In the genomic region with DNA sequence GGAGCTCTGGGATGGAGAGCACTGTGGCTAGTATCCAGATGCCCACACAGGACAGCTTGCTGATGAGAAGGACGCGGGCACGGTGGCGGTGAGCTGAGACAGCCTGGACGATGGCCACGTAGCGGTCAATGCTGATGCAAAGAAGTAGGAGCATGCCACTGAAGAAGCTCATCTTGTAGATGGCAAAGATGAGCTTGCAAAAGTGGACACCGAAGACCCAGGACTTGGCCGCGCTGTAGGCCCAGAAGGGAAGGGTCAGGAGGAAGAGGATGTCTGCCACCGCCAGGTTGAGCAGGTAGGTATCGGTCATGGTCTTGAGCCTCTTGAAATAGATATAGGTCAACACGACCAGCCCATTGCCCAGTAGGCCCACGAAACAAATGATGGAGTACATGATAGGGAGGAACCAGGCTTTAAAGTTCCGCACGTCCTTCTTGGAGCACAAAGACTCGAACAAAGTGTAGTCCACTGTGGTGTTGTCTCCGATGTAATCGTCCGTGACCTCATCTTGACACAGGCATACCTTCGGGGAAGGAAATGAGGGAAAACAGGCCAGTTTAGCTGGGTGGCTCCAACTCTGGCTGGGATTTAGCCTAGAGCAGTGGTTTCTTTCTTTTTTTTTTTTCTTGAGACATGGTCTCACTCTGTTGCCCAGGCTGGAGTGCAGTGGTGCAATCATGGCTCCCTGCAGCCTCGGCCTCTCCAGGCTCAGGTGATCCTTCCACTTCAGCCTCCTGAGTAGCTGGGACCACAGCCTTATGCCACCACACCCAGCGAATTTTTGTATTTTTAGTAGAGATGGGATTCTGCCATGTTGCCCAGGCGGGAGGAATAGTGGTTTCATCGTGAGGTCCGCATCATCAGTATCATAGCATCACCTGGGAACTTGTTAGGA, we compare ENCODE assay signal across 11 cellular contexts. TPM values are rescaled to one million over a fixed set of nuclear protein-coding genes. Genes with fewer than 3 reads are reported as not detected.
DNase-seq lines count a peak whose midpoint lies in the region; ATAC-seq and TF ChIP-seq lines count a peak whose summit lies in the region.
"Had no signal": no experiment of that assay in that cellular context is flagged by ENCODE, and none has a peak within 500 bp of the region (broad histone marks: within the 10 kb centered on the region; RNA-seq: fewer than 3 reads in every experiment).

No MANE protein-coding gene starts in this region.

- H3K27me3 ChIP-seq in CD4-positive, alpha-beta memory T cell (ENCODE audit: insufficient read depth, low read length) = no peaks in the 10 kb centered on the region
- H3K27me3 ChIP-seq in H7 (ENCODE audit: control insufficient read depth, insufficient read depth, low read length) (peaks cover 2% of the 10 kb centered on the region; the same call in 1 of the 2 replicates), neural progenitor cell (no peaks in the 10 kb centered on the region)
- H3K27me3 ChIP-seq: ascending aorta had no signal

- H4K20me1 ChIP-seq in neural progenitor cell (ENCODE audit: low read depth) = no peaks in the 10 kb centered on the region

- intact Hi-C loops in CD4-positive, alpha-beta memory T cell (cut with micrococcal nuclease) = no loop called here
- intact Hi-C loops in sciatic nerve (cut with DNase I) = loop anchor here (10.0 kb wide), 2 partner anchors 121 to 251 kb away; a partner anchor contains a TSS

- no peaks in the 10 kb centered on the region for H3K9me3 ChIP-seq in CD4-positive, alpha-beta memory T cell (ENCODE audit: control insufficient read depth in 1 of 2, low read length in 2 of 2)
- H3K9me3 ChIP-seq in neural progenitor cell (ENCODE audit: low read depth) = no peaks in the 10 kb centered on the region
- H3K9me3 ChIP-seq: ascending aorta had no signal

- H3K4me2 ChIP-seq in neural progenitor cell = no peak overlapping the region

- DNase-seq in CD4-positive, alpha-beta memory T cell = peak in 1 of 5 donors; percentile 33
- peak; percentile 16 for DNase-seq in H7
- DNase-seq in sciatic nerve (ENCODE audit: low spot score) = peak; percentile 56
- no peak for DNase-seq in neural progenitor cell (ENCODE audit: low spot score)
- no peak for DNase-seq in effector CD4-positive, alpha-beta T cell
- DNase-seq in NCI-H748 (lab: John Stamatoyannopoulos, UW; ENCODE audit: unreplicated experiment) = no peak
- DNase-seq: NCI-H1930 had no signal

- no peak overlapping the region for H2AFZ ChIP-seq in neural progenitor cell (replicated peaks)

- no peak overlapping the region for H3K9ac ChIP-seq in neural progenitor cell

- peaks cover 54 to 99% (median 81%) of the 10 kb centered on the region in 4 donors for H3K4me1 Mint-ChIP-seq in CD4-positive, alpha-beta memory T cell
- peaks cover 48% of the 10 kb centered on the region for H3K4me1 Mint-ChIP-seq in neural progenitor cell

- ATAC-seq in sciatic nerve (no peak), GM21360 (IDR thresholded peaks at IDR 0.05; ENCODE audit: unreplicated experiment) (no peak)

- H3K27ac ChIP-seq in CD4-positive, alpha-beta memory T cell (ENCODE audit: low read depth, low read length) = no peak overlapping the region
- H3K27ac ChIP-seq in cingulate gyrus (ENCODE audit: low read depth, low read length) (peak overlapping the region; percentile 8), neural progenitor cell (no peak overlapping the region)

- H3K4me3 ChIP-seq in CD4-positive, alpha-beta memory T cell (ENCODE audit: low read length in 2 of 2) = no peak overlapping the region
- H3K4me3 ChIP-seq in H7 (ENCODE audit: insufficient read depth, low read depth, low read length) (no peak overlapping the region), neural progenitor cell (no peak overlapping the region)
- H3K4me3 ChIP-seq: ascending aorta had no signal

- H3F3A ChIP-seq in neural progenitor cell (ENCODE audit: low read depth) = no peaks in the 10 kb centered on the region

- H3K36me3 ChIP-seq in CD4-positive, alpha-beta memory T cell (ENCODE audit: insufficient read depth, low read length) = peaks cover 76% of the 10 kb centered on the region
- no peaks in the 10 kb centered on the region for H3K36me3 ChIP-seq in H7 (replicated peaks; ENCODE audit: control insufficient read depth, insufficient read depth, low read length)
- H3K36me3 ChIP-seq in neural progenitor cell = no peaks in the 10 kb centered on the region
- H3K36me3 ChIP-seq: ascending aorta had no signal

- no peaks in the 10 kb centered on the region for H3K27me3 Mint-ChIP-seq in CD4-positive, alpha-beta memory T cell
- H3K27me3 Mint-ChIP-seq in neural progenitor cell (ENCODE audit: insufficient read depth, low read depth) = peaks cover 5% of the 10 kb centered on the region

- peaks cover 0 to 2% (median 0%) of the 10 kb centered on the region in 8 donors for H3K9me3 Mint-ChIP-seq in CD4-positive, alpha-beta memory T cell
- H3K9me3 Mint-ChIP-seq in neural progenitor cell = no peaks in the 10 kb centered on the region

- H3K27ac Mint-ChIP-seq in CD4-positive, alpha-beta memory T cell = peak overlapping the region; percentile 61 to 93 (median 89)
- no peak overlapping the region for H3K27ac Mint-ChIP-seq in neural progenitor cell

- no peak for TF ChIP-seq CTCF in neural progenitor cell (IDR thresholded peaks at IDR 0.05)

- H3K79me2 ChIP-seq in neural progenitor cell (ENCODE audit: low read depth) = no peaks in the 10 kb centered on the region

- CTCF ChIA-PET in CD4-positive, alpha-beta memory T cell (lab: Charles Lee; ENCODE audit: partially characterized antibody) = interaction anchor here (0.8 to 19.3 kb wide), 12 partner anchors 8 to 204 kb away, joined by 3 to 512 read pairs (median 4); a partner anchor contains a TSS

- peaks cover 99% of the 10 kb centered on the region for H3K4me1 ChIP-seq in CD4-positive, alpha-beta memory T cell (ENCODE audit: insufficient read depth, low read length)
- H3K4me1 ChIP-seq in neural progenitor cell = peaks cover 11% of the 10 kb centered on the region

- H3K4me3 Mint-ChIP-seq in CD4-positive, alpha-beta memory T cell = peak overlapping the region in 4 of 8 donors; percentile 13 to 79 (median 40)
- no peak overlapping the region for H3K4me3 Mint-ChIP-seq in neural progenitor cell

- H3K36me3 Mint-ChIP-seq in CD4-positive, alpha-beta memory T cell = peaks cover 57 to 70% of the 10 kb centered on the region in 2 donors
- no peaks in the 10 kb centered on the region for H3K36me3 Mint-ChIP-seq in neural progenitor cell

- POLR2A ChIA-PET in CD4-positive, alpha-beta memory T cell (lab: Charles Lee; ENCODE audit: partially characterized antibody) = interaction anchor here (1.0 to 28.0 kb wide), 14 partner anchors 4 to 193 kb away, joined by 3 to 1226 read pairs (median 6); a partner anchor contains a TSS

RNA-seq across cellular contexts. Expression of a gene that starts 9.7 kb away (rescaled TPM):
- total RNA-seq in CD4-positive, alpha-beta memory T cell = 100 to 1,000 TPM; 268 to 269 TPM
- polyA plus RNA-seq in CD4-positive, alpha-beta memory T cell = 100 to 1,000 TPM; 436 to 502 TPM
- 1.1 TPM in 1 of 2 replicates, not detected in the other for total RNA-seq in H7 (2014; rRNA removed; shearing (Covaris generic))
- 1.4 TPM for total RNA-seq in sciatic nerve
- 0.37 TPM in 1 of 2 replicates, not detected in the other for total RNA-seq in neural progenitor cell (ENCODE audit: low replicate concordance)
- total RNA-seq: ascending aorta, endothelial cell of umbilical vein had no signal

RNA-seq across cellular contexts. Expression of a gene that starts 54.1 kb away (rescaled TPM):
- 1 to 10 TPM in 1 of 2 experiments, under 1 TPM in 1; 0.25 to 1.8 TPM for total RNA-seq in CD4-positive, alpha-beta memory T cell
- polyA plus RNA-seq in CD4-positive, alpha-beta memory T cell = under 1 TPM; 0.18 to 0.33 TPM
- 0.14 and 0.18 TPM in 2 replicates for total RNA-seq in H7 (2014; rRNA removed; shearing (Covaris generic))
- total RNA-seq in sciatic nerve (0.36 TPM), neural progenitor cell (ENCODE audit: low replicate concordance) (not detected in 2 replicates)
- total RNA-seq: ascending aorta, endothelial cell of umbilical vein had no signal
- polyA plus RNA-seq: endothelial cell of umbilical vein had no signal

Comparison
In these comparisons a context has a peak if more than half of its experiments do, and no peak if none do; other contexts are left out.
1. DNase-seq: peak in H7 (single experiment) and sciatic nerve (single experiment); none in neural progenitor cell (single experiment), effector CD4-positive, alpha-beta T cell (single experiment) and NCI-H748 (single experiment).
2. RNA of a gene that starts 9.7 kb away (total RNA-seq): 268 to 269 TPM in CD4-positive, alpha-beta memory T cell; 1.4 TPM in sciatic nerve (single experiment), 1.1 TPM in H7 and 0.37 TPM in neural progenitor cell; every median in the first group is over 100 times any median in the second.